17 cellular contexts compared by ENCODE assay signal in the genomic region with DNA sequence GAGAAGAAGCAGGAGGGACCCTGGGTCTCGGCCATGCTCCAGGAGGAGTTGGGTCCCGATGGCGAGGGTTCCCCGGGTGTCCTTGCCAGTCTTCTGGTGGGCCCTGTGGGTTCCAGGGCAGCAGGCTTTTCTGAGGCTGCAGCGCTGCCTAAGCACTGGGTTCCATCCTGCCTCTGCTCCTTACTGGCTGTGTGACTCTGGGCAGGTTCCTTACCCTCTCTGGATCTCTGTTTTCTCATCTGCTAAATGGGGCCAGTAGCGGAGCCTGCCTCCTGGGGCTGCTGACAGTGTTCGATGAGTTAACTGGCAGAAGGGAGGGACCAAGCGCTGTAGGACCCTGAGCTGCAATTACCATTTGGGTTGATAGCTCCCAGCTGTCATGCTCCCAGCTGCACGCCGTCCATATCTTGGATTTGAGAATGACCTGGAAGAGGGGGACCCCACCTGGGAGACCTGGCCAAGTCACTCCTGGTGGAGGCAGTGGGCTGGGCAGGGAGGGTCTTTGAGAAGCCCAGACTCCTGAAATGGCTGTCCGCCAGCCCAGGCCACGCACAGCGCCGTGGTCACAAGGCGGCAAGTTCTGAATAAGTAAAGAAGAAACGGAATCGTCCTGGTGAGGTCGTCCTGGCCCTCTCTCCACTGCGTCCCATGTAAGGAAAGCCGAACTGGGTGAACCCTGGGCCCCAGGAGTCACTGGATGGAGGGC. TPM values are rescaled to one million over a fixed set of nuclear protein-coding genes. Genes with fewer than 3 reads are reported as not detected.
DNase-seq lines count a peak whose midpoint lies in the region; ATAC-seq and TF ChIP-seq lines count a peak whose summit lies in the region.
"Had no signal": no experiment of that assay in that cellular context is flagged by ENCODE, and none has a peak within 500 bp of the region (broad histone marks: within the 10 kb centered on the region; RNA-seq: fewer than 3 reads in every experiment).

No MANE protein-coding gene starts in this region.

- intact Hi-C loops in lower leg skin (cut with DNase I; ENCODE audit: low total_unique reads) = no loop called here

- no peaks in the 10 kb centered on the region for H3K36me3 ChIP-seq in HUES6 (ENCODE audit: control insufficient read depth, insufficient read depth, low read length)
- H3K36me3 ChIP-seq in mesodermal cell (ENCODE audit: control insufficient read depth, insufficient read depth, low read length) = no peaks in the 10 kb centered on the region
- no peaks in the 10 kb centered on the region for H3K36me3 ChIP-seq in MG63

- peaks cover 83% of the 10 kb centered on the region for H3K4me1 Mint-ChIP-seq in central memory CD8-positive, alpha-beta T cell
- H3K4me1 Mint-ChIP-seq in stimulated activated memory B cell treated with anti-CD40 and anti-IgM and Interleukin-4, amounts not matched to agents 10 μg/mL and 1 μg/mL and 100 μg/mL, for 72 hours = peaks cover 83% of the 10 kb centered on the region
- H3K4me1 Mint-ChIP-seq in activated T-cell treated with anti-CD3 and anti-CD28 coated beads, Interleukin-2, amount 50 U/mL, for 72 hours (ENCODE audit: low read depth) = peaks cover 49% of the 10 kb centered on the region

- H3K4me3 Mint-ChIP-seq in central memory CD8-positive, alpha-beta T cell = peak overlapping the region; percentile 28
- H3K4me3 Mint-ChIP-seq in stimulated activated memory B cell treated with anti-CD40 and anti-IgM and Interleukin-4, amounts not matched to agents 10 μg/mL and 1 μg/mL and 100 μg/mL, for 72 hours = no peak overlapping the region
- H3K4me3 Mint-ChIP-seq in activated T-cell treated with anti-CD3 and anti-CD28 coated beads, Interleukin-2, amount 50 U/mL, for 72 hours = no peak overlapping the region
- H3K4me3 Mint-ChIP-seq: activated naive CD8-positive, alpha-beta T cell treated with anti-CD3 and anti-CD28 coated beads for 36 hours had no signal

- no peak for TF ChIP-seq CTCF in lower leg skin (IDR thresholded peaks at IDR 0.05)

- DNase-seq in central memory CD8-positive, alpha-beta T cell (ENCODE audit: low spot score in 2 of 2) = no peak
- no peak for DNase-seq in HuH-7 (ENCODE audit: low spot score)
- DNase-seq in lower leg skin (ENCODE audit: low spot score in 2 of 2) = no peak
- DNase-seq in MG63 = no peak
- DNase-seq in activated T-cell treated with anti-CD3 and anti-CD28 coated beads, Interleukin-2, amount 50 U/mL, for 72 hours = no peak
- DNase-seq: activated CD4-positive, alpha-beta T cell treated with anti-CD3 and anti-CD28 coated beads, Interleukin-2, amount 50 U/mL, for 4 hours; activated naive CD8-positive, alpha-beta T cell treated with anti-CD3 and anti-CD28 coated beads for 36 hours; activated T-cell treated with anti-CD3 and anti-CD28 coated beads, Interleukin-2, amount 50 U/mL, for 48 hours; GDM1; hypothalamus; MV-4-11; NCI-H2029 treated with DMSO at 0.1 percent for 48 hours; NCI-H510A treated with DMSO at 0.1 percent for 48 hours; testis had no signal

- peak overlapping the region; percentile 82 for H3K27ac Mint-ChIP-seq in central memory CD8-positive, alpha-beta T cell (ENCODE audit: low read depth)
- peak overlapping the region; percentile 7 for H3K27ac Mint-ChIP-seq in stimulated activated memory B cell treated with anti-CD40 and anti-IgM and Interleukin-4, amounts not matched to agents 10 μg/mL and 1 μg/mL and 100 μg/mL, for 72 hours
- H3K27ac Mint-ChIP-seq in activated T-cell treated with anti-CD3 and anti-CD28 coated beads, Interleukin-2, amount 50 U/mL, for 72 hours = no peak overlapping the region

- H3K4me1 ChIP-seq in HUES6 (ENCODE audit: control insufficient read depth, insufficient read depth, low read length) = peaks cover 71% of the 10 kb centered on the region
- peaks cover 56% of the 10 kb centered on the region for H3K4me1 ChIP-seq in mesodermal cell (ENCODE audit: control insufficient read depth, insufficient read depth, low read length, poor library complexity, severe bottlenecking)

- peaks cover 9% of the 10 kb centered on the region for H3K9me3 ChIP-seq in HUES6 (ENCODE audit: control insufficient read depth, insufficient read depth, low read depth, low read length)
- H3K9me3 ChIP-seq in mesodermal cell (ENCODE audit: control insufficient read depth, low read length) = peaks cover 12% of the 10 kb centered on the region
- H3K9me3 ChIP-seq in MG63 = no peaks in the 10 kb centered on the region
- H3K9me3 ChIP-seq: testis had no signal

- peak overlapping the region; percentile 14 for H3K9ac ChIP-seq in HUES6 (ENCODE audit: low read length)

- no peak for ATAC-seq in central memory CD8-positive, alpha-beta T cell (replicated peaks; ENCODE audit: extremely low read depth, poor library complexity, severe bottlenecking)
- no peak for ATAC-seq in stimulated activated memory B cell treated with anti-CD40 and anti-IgM and Interleukin-4, amounts not matched to agents 10 μg/mL and 1 μg/mL and 100 μg/mL, for 72 hours
- no peak for ATAC-seq in activated T-cell treated with anti-CD3 and anti-CD28 coated beads, Interleukin-2, amount 50 U/mL, for 72 hours (replicated peaks in 1 of 2)

- H3K4me3 ChIP-seq in HUES6 (ENCODE audit: low read depth, low read length) (no peak overlapping the region; the same call in 1 of the 2 replicates), mesodermal cell (ENCODE audit: extremely low read depth, insufficient read depth, low read length, poor library complexity, severe bottlenecking) (no peak overlapping the region), lower leg skin (ENCODE audit: low read depth, poor library complexity, severe bottlenecking) (no peak overlapping the region), MG63 (no peak overlapping the region)
- H3K4me3 ChIP-seq: testis had no signal

- no peaks in the 10 kb centered on the region for H3K9me3 Mint-ChIP-seq in central memory CD8-positive, alpha-beta T cell
- no peaks in the 10 kb centered on the region for H3K9me3 Mint-ChIP-seq in stimulated activated memory B cell treated with anti-CD40 and anti-IgM and Interleukin-4, amounts not matched to agents 10 μg/mL and 1 μg/mL and 100 μg/mL, for 72 hours
- no peaks in the 10 kb centered on the region for H3K9me3 Mint-ChIP-seq in activated T-cell treated with anti-CD3 and anti-CD28 coated beads, Interleukin-2, amount 50 U/mL, for 72 hours

- WGBS in mesodermal cell (ENCODE audit: insufficient coverage in 2 of 2), 2 experiments = 78 to 80% methylated on average over 18 to 20 of the region's 20 CpGs
- 89 to 91% methylated on average over 20 of the region's 20 CpGs for WGBS in lower leg skin, 2 donors

- TF ChIP-seq POLR2A in lower leg skin (IDR thresholded peaks at IDR 0.05) = no peak

- peaks cover 30% of the 10 kb centered on the region for H3K36me3 Mint-ChIP-seq in central memory CD8-positive, alpha-beta T cell (ENCODE audit: insufficient read depth)
- H3K36me3 Mint-ChIP-seq in stimulated activated memory B cell treated with anti-CD40 and anti-IgM and Interleukin-4, amounts not matched to agents 10 μg/mL and 1 μg/mL and 100 μg/mL, for 72 hours = no peaks in the 10 kb centered on the region
- peaks cover 2 to 7% of the 10 kb centered on the region in 2 donors for H3K36me3 Mint-ChIP-seq in activated T-cell treated with anti-CD3 and anti-CD28 coated beads, Interleukin-2, amount 50 U/mL, for 72 hours (ENCODE audit: insufficient read depth in 2 of 2)

- H3K27me3 Mint-ChIP-seq in central memory CD8-positive, alpha-beta T cell = no peaks in the 10 kb centered on the region
- no peaks in the 10 kb centered on the region for H3K27me3 Mint-ChIP-seq in stimulated activated memory B cell treated with anti-CD40 and anti-IgM and Interleukin-4, amounts not matched to agents 10 μg/mL and 1 μg/mL and 100 μg/mL, for 72 hours
- H3K27me3 Mint-ChIP-seq in activated T-cell treated with anti-CD3 and anti-CD28 coated beads, Interleukin-2, amount 50 U/mL, for 72 hours (ENCODE audit: low read depth) = no peaks in the 10 kb centered on the region
- H3K27me3 Mint-ChIP-seq: activated naive CD8-positive, alpha-beta T cell treated with anti-CD3 and anti-CD28 coated beads for 36 hours had no signal

- H3K27ac ChIP-seq in HUES6 (ENCODE audit: low read depth, low read length) (no peak overlapping the region), mesodermal cell (ENCODE audit: low read depth, low read length, severe bottlenecking) (peak overlapping the region; percentile 36)
- H3K27ac ChIP-seq: testis had no signal

- H3K27me3 ChIP-seq in HUES6 (ENCODE audit: control insufficient read depth, insufficient read depth, low read length) (no peaks in the 10 kb centered on the region), MG63 (no peaks in the 10 kb centered on the region)
- H3K27me3 ChIP-seq: testis had no signal

RNA-seq across cellular contexts. Expression of a gene that starts 47.2 kb away (rescaled TPM):
- 39.8 TPM for polyA plus RNA-seq in mesodermal cell (2013, experiment 1 of 2)
- 36.2 TPM for polyA plus RNA-seq in mesodermal cell (2013, experiment 2 of 2)
- total RNA-seq in lower leg skin = 100 to 1,000 TPM in 1 of 4 donors, 10 to 100 TPM in 3; 62.9 to 113 (median 69.9) TPM
- total RNA-seq in MG63 (2014; rRNA removed; shearing (Covaris generic); ENCODE audit: low replicate concordance) = 9.3 and 19.1 TPM in 2 replicates
- 10 to 100 TPM; 26.7 to 30.9 TPM for total RNA-seq in activated T-cell treated with anti-CD3 and anti-CD28 coated beads, Interleukin-2, amount 50 U/mL, for 72 hours
